ENCODE assay signal across 10 cellular contexts in genomic region chr10:3071405-3072198, GRCh38.
DNase-seq lines count a peak whose midpoint lies in the region; ATAC-seq and TF ChIP-seq lines count a peak whose summit lies in the region.
"Had no signal": no experiment of that assay in that cellular context is flagged by ENCODE, and none has a peak within 500 bp of the region (broad histone marks: within the 10 kb centered on the region; RNA-seq: fewer than 3 reads in every experiment).

No MANE protein-coding gene starts in this region.

- no peaks in the 10 kb centered on the region for H3K27me3 ChIP-seq in tibial artery
- H3K27me3 ChIP-seq: adrenal gland had no signal

- intact Hi-C loops in tibial artery (cut with DNase I; ENCODE audit: low total_unique reads), result no loop called here

- no peak overlapping the region for H3K4me3 ChIP-seq in tibial artery
- H3K4me3 ChIP-seq: adrenal gland had no signal

- peaks cover 8% of the 10 kb centered on the region for H3K36me3 Mint-ChIP-seq in central memory CD8-positive, alpha-beta T cell (ENCODE audit: insufficient read depth)

- H3K36me3 ChIP-seq in tibial artery, result peaks cover 0 to 5% (median 0%) of the 10 kb centered on the region in 3 donors
- H3K36me3 ChIP-seq: adrenal gland had no signal

- peaks cover 0 to 52% (median 16%) of the 10 kb centered on the region in 4 donors for H3K4me1 ChIP-seq in tibial artery

- H3K4me1 Mint-ChIP-seq in central memory CD8-positive, alpha-beta T cell, result peaks cover 57% of the 10 kb centered on the region

- DNase-seq in HCEC 1CT, result peak; percentile 79
- peak; percentile 35 for DNase-seq in SIG-M5 treated with dmso at 0.1 percent for 504 hours (lab: John Stamatoyannopoulos, UW; ENCODE audit: unreplicated experiment)
- DNase-seq in central memory CD8-positive, alpha-beta T cell (ENCODE audit: low spot score in 2 of 2), result no peak
- DNase-seq in stimulated activated CD4-positive, alpha-beta T cell treated with anti-CD3 and anti-CD28 coated beads, Interleukin-2, amount 100 ng/mL, for 48 hours, result peak; percentile 23 to 30
- DNase-seq in tibial artery, result no peak
- DNase-seq: NCI-H2107 had no signal

- no peaks in the 10 kb centered on the region for H3K27me3 Mint-ChIP-seq in central memory CD8-positive, alpha-beta T cell

- TF ChIP-seq CTCF in tibial artery (IDR thresholded peaks at IDR 0.05), result no peak

- H3K9me3 Mint-ChIP-seq in central memory CD8-positive, alpha-beta T cell, result no peaks in the 10 kb centered on the region
- H3K9me3 Mint-ChIP-seq: naive thymus-derived CD4-positive, alpha-beta T cell had no signal

- H3K27ac ChIP-seq in tibial artery, result no peak overlapping the region
- H3K27ac ChIP-seq: adrenal gland had no signal

- no peak for ATAC-seq in central memory CD8-positive, alpha-beta T cell (replicated peaks; ENCODE audit: extremely low read depth, poor library complexity, severe bottlenecking)
- no peak for ATAC-seq in HG03457 (IDR thresholded peaks at IDR 0.05; ENCODE audit: unreplicated experiment)
- ATAC-seq in GM18861 (IDR thresholded peaks at IDR 0.05; ENCODE audit: unreplicated experiment), result no peak
- ATAC-seq: naive thymus-derived CD4-positive, alpha-beta T cell had no signal

- no peak overlapping the region for H3K4me3 Mint-ChIP-seq in central memory CD8-positive, alpha-beta T cell

- peak overlapping the region; percentile 19 for H3K27ac Mint-ChIP-seq in central memory CD8-positive, alpha-beta T cell (ENCODE audit: low read depth)

- H3K9me3 ChIP-seq in tibial artery, result no peaks in the 10 kb centered on the region
- H3K9me3 ChIP-seq: adrenal gland had no signal

Comparison
In these comparisons a context has a peak if more than half of its experiments do, and no peak if none do; other contexts are left out.
1. DNase-seq: peak in HCEC 1CT (single experiment), SIG-M5 treated with dmso at 0.1 percent for 504 hours (single experiment) and stimulated activated CD4-positive, alpha-beta T cell treated with anti-CD3 and anti-CD28 coated beads, Interleukin-2, amount 100 ng/mL, for 48 hours (2 of 2); none in central memory CD8-positive, alpha-beta T cell (0 of 2) and tibial artery (0 of 2).